In genomic region chr1:208083715-208084085, GRCh38 we compare ENCODE assay signal across 2 cellular contexts.
TF ChIP-seq lines count a peak whose summit lies in the region.

No MANE protein-coding gene starts in this region.

TF ChIP-seq in GM23338, 12 proteins besides CTCF, POLR2A, EP300 and RAD21 (continued from another document):
- no peak for TF ChIP-seq ZNF462 (CRISPR knock-in tag; IDR thresholded peaks at IDR 0.05)
- TF ChIP-seq ZNF114 (CRISPR knock-in tag; IDR thresholded peaks at IDR 0.05) = no peak
- no peak for TF ChIP-seq STAT1 (IDR thresholded peaks at IDR 0.05; ENCODE audit: unreplicated experiment)
- no peak for TF ChIP-seq ZNF331 (CRISPR knock-in tag; IDR thresholded peaks at IDR 0.05; ENCODE audit: low read depth)
- TF ChIP-seq ETS1 (IDR thresholded peaks at IDR 0.05) = no peak
- no peak for TF ChIP-seq JUNB (IDR thresholded peaks at IDR 0.05; ENCODE audit: unreplicated experiment)
- TF ChIP-seq REST (IDR thresholded peaks at IDR 0.05; ENCODE audit: unreplicated experiment) = no peak
- TF ChIP-seq CREB1 (CRISPR knock-in tag; IDR thresholded peaks at IDR 0.05; ENCODE audit: low read depth) = no peak
- no peak for TF ChIP-seq EZH2 (IDR thresholded peaks at IDR 0.05; ENCODE audit: low read depth, unreplicated experiment)

TF ChIP-seq in neural cell, 6 proteins besides CTCF, POLR2A, EP300 and RAD21 (continued from another document):
- TF ChIP-seq REST (IDR thresholded peaks at IDR 0.05; ENCODE audit: borderline replicate concordance) (no peak), POLR2AphosphoS5 (IDR thresholded peaks at IDR 0.05) (no peak), MXI1 (conservative IDR thresholded peaks at IDR 0.05; ENCODE audit: poor library complexity, severe bottlenecking) (no peak), SMC3 (conservative IDR thresholded peaks at IDR 0.05; ENCODE audit: poor library complexity) (no peak), EZH2 (IDR thresholded peaks at IDR 0.05; ENCODE audit: borderline replicate concordance, insufficient read depth, low read length, poor library complexity, severe bottlenecking) (no peak)
TF ChIP-seq in neural cell: peak in this region for 0.
